ENCODE assay signal across 13 cellular contexts in genomic region chr11:95697614-95698408, GRCh38.
DNase-seq lines count a peak whose midpoint lies in the region; ATAC-seq and TF ChIP-seq lines count a peak whose summit lies in the region.
"Had no signal": no experiment of that assay in that cellular context is flagged by ENCODE, and none has a peak within 500 bp of the region (broad histone marks: within the 10 kb centered on the region; RNA-seq: fewer than 3 reads in every experiment).

No MANE protein-coding gene starts in this region.

- peak; percentile 46 for ATAC-seq in stimulated activated memory B cell treated with anti-CD40 and anti-IgM and Interleukin-4, amounts not matched to agents 10 μg/mL and 1 μg/mL and 100 μg/mL, for 72 hours
- ATAC-seq in HG03378 (IDR thresholded peaks at IDR 0.05; ENCODE audit: unreplicated experiment), result no peak

- TF ChIP-seq CTCF in OCI-LY3 (IDR thresholded peaks at IDR 0.05; ENCODE audit: low read depth, low read length) (no peak), chondrocyte (IDR thresholded peaks at IDR 0.05) (no peak)

- H2AFZ ChIP-seq in OCI-LY3 (ENCODE audit: low read depth, low read length), result no peak overlapping the region

- H3K4me1 ChIP-seq in OCI-LY3 (ENCODE audit: low read length), result peaks cover 42% of the 10 kb centered on the region

- peak overlapping the region; percentile 20; the same call in 1 of the 2 replicates for H3K4me2 ChIP-seq in OCI-LY3 (ENCODE audit: low read length)

- H3K79me2 ChIP-seq in OCI-LY3 (ENCODE audit: low read length), result no peaks in the 10 kb centered on the region

- H3K36me3 Mint-ChIP-seq in activated T-cell treated with anti-CD3 and anti-CD28 coated beads, Interleukin-2, amount 50 U/mL, for 24 hours (ENCODE audit: low read depth), result peaks cover 18% of the 10 kb centered on the region
- no peaks in the 10 kb centered on the region for H3K36me3 Mint-ChIP-seq in stimulated activated memory B cell treated with anti-CD40 and anti-IgM and Interleukin-4, amounts not matched to agents 10 μg/mL and 1 μg/mL and 100 μg/mL, for 72 hours
- H3K36me3 Mint-ChIP-seq in chondrocyte (ENCODE audit: low read depth), result no peaks in the 10 kb centered on the region
- H3K36me3 Mint-ChIP-seq: mesothelial cell of epicardium, type B pancreatic cell had no signal

- H3K4me3 ChIP-seq in OCI-LY3 (ENCODE audit: low read length), result no peak overlapping the region

- H3K27me3 ChIP-seq in OCI-LY3 (ENCODE audit: low read depth, low read length), result no peaks in the 10 kb centered on the region

- no peaks in the 10 kb centered on the region for H3K9me3 ChIP-seq in OCI-LY3 (ENCODE audit: insufficient read depth, low read length)

- H3K27ac Mint-ChIP-seq in activated T-cell treated with anti-CD3 and anti-CD28 coated beads, Interleukin-2, amount 50 U/mL, for 24 hours, result peak overlapping the region; percentile 95
- H3K27ac Mint-ChIP-seq in stimulated activated memory B cell treated with anti-CD40 and anti-IgM and Interleukin-4, amounts not matched to agents 10 μg/mL and 1 μg/mL and 100 μg/mL, for 72 hours, result peak overlapping the region; percentile 93
- H3K27ac Mint-ChIP-seq in chondrocyte (ENCODE audit: unreplicated experiment), result no peak overlapping the region
- H3K27ac Mint-ChIP-seq: mesothelial cell of epicardium, type B pancreatic cell had no signal

- H3K4me3 Mint-ChIP-seq in activated T-cell treated with anti-CD3 and anti-CD28 coated beads, Interleukin-2, amount 50 U/mL, for 24 hours, result no peak overlapping the region
- peak overlapping the region; percentile 70 for H3K4me3 Mint-ChIP-seq in stimulated activated memory B cell treated with anti-CD40 and anti-IgM and Interleukin-4, amounts not matched to agents 10 μg/mL and 1 μg/mL and 100 μg/mL, for 72 hours
- no peak overlapping the region for H3K4me3 Mint-ChIP-seq in chondrocyte (ENCODE audit: unreplicated experiment)
- H3K4me3 Mint-ChIP-seq: mesothelial cell of epicardium, type B pancreatic cell had no signal

- no peaks in the 10 kb centered on the region for H3K36me3 ChIP-seq in OCI-LY3 (replicated peaks; ENCODE audit: low read depth, low read length)

- H3K4me1 Mint-ChIP-seq in activated T-cell treated with anti-CD3 and anti-CD28 coated beads, Interleukin-2, amount 50 U/mL, for 24 hours (ENCODE audit: low read depth), result peaks cover 68% of the 10 kb centered on the region
- H3K4me1 Mint-ChIP-seq in stimulated activated memory B cell treated with anti-CD40 and anti-IgM and Interleukin-4, amounts not matched to agents 10 μg/mL and 1 μg/mL and 100 μg/mL, for 72 hours, result peaks cover 49% of the 10 kb centered on the region
- peaks cover 44% of the 10 kb centered on the region for H3K4me1 Mint-ChIP-seq in chondrocyte (ENCODE audit: low read depth)

- no peaks in the 10 kb centered on the region for H3K27me3 Mint-ChIP-seq in activated T-cell treated with anti-CD3 and anti-CD28 coated beads, Interleukin-2, amount 50 U/mL, for 24 hours
- no peaks in the 10 kb centered on the region for H3K27me3 Mint-ChIP-seq in stimulated activated memory B cell treated with anti-CD40 and anti-IgM and Interleukin-4, amounts not matched to agents 10 μg/mL and 1 μg/mL and 100 μg/mL, for 72 hours
- no peaks in the 10 kb centered on the region for H3K27me3 Mint-ChIP-seq in chondrocyte (ENCODE audit: low read depth)
- H3K27me3 Mint-ChIP-seq: type B pancreatic cell had no signal

- H3K9me3 Mint-ChIP-seq in activated T-cell treated with anti-CD3 and anti-CD28 coated beads, Interleukin-2, amount 50 U/mL, for 24 hours, result peaks cover 16% of the 10 kb centered on the region
- no peaks in the 10 kb centered on the region for H3K9me3 Mint-ChIP-seq in stimulated activated memory B cell treated with anti-CD40 and anti-IgM and Interleukin-4, amounts not matched to agents 10 μg/mL and 1 μg/mL and 100 μg/mL, for 72 hours
- no peaks in the 10 kb centered on the region for H3K9me3 Mint-ChIP-seq in chondrocyte (ENCODE audit: low read depth)
- H3K9me3 Mint-ChIP-seq: mesothelial cell of epicardium, type B pancreatic cell had no signal

- DNase-seq in activated T-cell treated with anti-CD3 and anti-CD28 coated beads, Interleukin-2, amount 50 U/mL, for 24 hours, result no peak
- DNase-seq in activated T-cell treated with anti-CD3 and anti-CD28 coated beads for 4 hours (no peak), germinal center (ENCODE audit: low spot score) (peak; percentile 10), cortex of kidney (lab: John Stamatoyannopoulos, UW) (no peak), chondrocyte (ENCODE audit: low spot score) (no peak)
- DNase-seq: activated effector memory CD4-positive, alpha-beta T cell treated with Interleukin-2 at 50 U/mL for 16 hours; effector CD8-positive, alpha-beta T cell; NCI-H524 had no signal

- H3K9ac ChIP-seq in OCI-LY3 (ENCODE audit: low read length), result no peak overlapping the region

- no peak overlapping the region for H3K27ac ChIP-seq in OCI-LY3 (ENCODE audit: low read length)

- no peaks in the 10 kb centered on the region for H4K20me1 ChIP-seq in OCI-LY3 (ENCODE audit: insufficient read depth, low read length)
